Comparison of ENCODE assay signal across 8 cellular contexts in genomic region chr21:33915368-33916199, GRCh38. TPM values are rescaled to one million over a fixed set of nuclear protein-coding genes. Genes with fewer than 3 reads are reported as not detected.
DNase-seq lines count a peak whose midpoint lies in the region; ATAC-seq and TF ChIP-seq lines count a peak whose summit lies in the region.

Gene ATP5PO, minus strand, starts transcription at chr21:33915804. Its CDS starts 41 bp downstream, at chr21:33915763.

- H3K4me3 ChIP-seq in CD8-positive, alpha-beta memory T cell (ENCODE audit: low read length) = peak within 1 kb of the TSS; percentile 93
- H3K4me3 ChIP-seq in lower lobe of right lung = peak within 1 kb of the TSS; percentile 98

- no peaks in the 10 kb centered on the region for H3K27me3 ChIP-seq in CD8-positive, alpha-beta memory T cell (ENCODE audit: insufficient read depth, low read length, poor library complexity, severe bottlenecking)
- H3K27me3 ChIP-seq in lower lobe of right lung (ENCODE audit: low read depth) = no peaks in the 10 kb centered on the region

- no peaks in the 10 kb centered on the region for H3K27me3 Mint-ChIP-seq in CD8-positive, alpha-beta memory T cell

- CTCF ChIA-PET in CD8-positive, alpha-beta memory T cell (lab: Charles Lee) = interaction anchor here (0.8 to 1.4 kb wide), 4 partner anchors 8 to 432 kb away, joined by 3 to 5 read pairs (median 3); no protein-coding TSS in a partner anchor

- H3K27ac ChIP-seq in CD8-positive, alpha-beta memory T cell (ENCODE audit: low read depth, low read length) = peak within 1 kb of the TSS; percentile 89
- H3K27ac ChIP-seq in lower lobe of right lung = peak within 1 kb of the TSS; percentile 91

- intact Hi-C loops in lower lobe of right lung (cut with DNase I) = no loop called here

- peaks cover 29 to 51% (median 41%) of the 10 kb centered on the region in 3 donors for H3K4me1 Mint-ChIP-seq in CD8-positive, alpha-beta memory T cell

- peak within 1 kb of the TSS; percentile 92 to 100 (median 98) for H3K27ac Mint-ChIP-seq in CD8-positive, alpha-beta memory T cell

- ATAC-seq in GM19468 (IDR thresholded peaks at IDR 0.05; ENCODE audit: extremely low read depth, unreplicated experiment) (peak; percentile 96), lower lobe of right lung (peak; percentile 100)

- H3K9me3 ChIP-seq in CD8-positive, alpha-beta memory T cell (ENCODE audit: low read length) = no peaks in the 10 kb centered on the region
- H3K9me3 ChIP-seq in lower lobe of right lung = no peaks in the 10 kb centered on the region

- POLR2A ChIA-PET in CD8-positive, alpha-beta memory T cell (lab: Charles Lee) = interaction anchor here (0.7 kb wide), 1 partner anchor 320 kb away, joined by 3 read pairs; no protein-coding TSS in a partner anchor

- no peaks in the 10 kb centered on the region for H3K9me3 Mint-ChIP-seq in CD8-positive, alpha-beta memory T cell

- H3K36me3 ChIP-seq in CD8-positive, alpha-beta memory T cell (ENCODE audit: insufficient read depth, low read length) = peaks cover 7% of the 10 kb centered on the region
- peaks cover 33% of the 10 kb centered on the region for H3K36me3 ChIP-seq in lower lobe of right lung

- peak within 1 kb of the TSS; percentile 97 to 100 (median 98) for H3K4me3 Mint-ChIP-seq in CD8-positive, alpha-beta memory T cell

- H3K4me1 ChIP-seq in CD8-positive, alpha-beta memory T cell (ENCODE audit: insufficient read depth, low read length) = peaks cover 19% of the 10 kb centered on the region
- H3K4me1 ChIP-seq in lower lobe of right lung = peaks cover 23% of the 10 kb centered on the region

- peaks cover 0 to 40% (median 2%) of the 10 kb centered on the region in 3 donors for H3K36me3 Mint-ChIP-seq in CD8-positive, alpha-beta memory T cell

- TF ChIP-seq CTCF in lower lobe of right lung (IDR thresholded peaks at IDR 0.05) = no peak

- peak; percentile 93 to 97 (median 95) for DNase-seq in CD8-positive, alpha-beta memory T cell
- peak; percentile 91 for DNase-seq in HS-5 (ENCODE audit: low read depth)
- peak; percentile 99 for DNase-seq in NK-92 treated with Interleukin-12 subunit alpha and Interleukin-12 subunit beta, amount 100 ng/mL, for 24 hours (lab: John Stamatoyannopoulos, UW)
- DNase-seq in activated CD8-positive, alpha-beta memory T cell treated with anti-CD3 and anti-CD28 coated beads for 24 hours = peak; percentile 98
- peak; percentile 94 for DNase-seq in effector CD4-positive, alpha-beta T cell
- peak; percentile 99 for DNase-seq in lower lobe of right lung
- DNase-seq in stimulated activated CD4-positive, alpha-beta T cell treated with anti-CD3 and anti-CD28 coated beads, TNF-alpha, amount 100 ng/mL, for 24 hours (ENCODE audit: low read depth in 3 of 3) = peak; percentile 92 to 97 (median 94)

RNA-seq across cellular contexts. Expression of gene ATP5PO, which starts in this region (rescaled TPM):
- 100 to 1,000 TPM; 183 to 194 TPM for total RNA-seq in CD8-positive, alpha-beta memory T cell
- polyA plus RNA-seq in CD8-positive, alpha-beta memory T cell = 316 TPM
- 100 TPM for total RNA-seq in lower lobe of right lung

Comparison
In these comparisons a context has a peak if more than half of its experiments do, and no peak if none do; other contexts are left out.
1. Peak in every context shown above with its lines: DNase-seq, ATAC-seq, H3K4me3 ChIP-seq and H3K27ac ChIP-seq.